Comparison of ENCODE assay signal across 1 cellular context in genomic region chr1:65254320-65255087, GRCh38.
TF ChIP-seq lines count a peak whose summit lies in the region.

No MANE protein-coding gene starts in this region.

TF ChIP-seq in K562, 482 proteins besides CTCF, POLR2A, EP300 and RAD21 (continued from another document and continues in another):
- TF ChIP-seq GMEB1 (CRISPR knock-in tag; IDR thresholded peaks at IDR 0.05) (peak; percentile 59), KHSRP (IDR thresholded peaks at IDR 0.05) (no peak), POLR3G (IDR thresholded peaks at IDR 0.05; ENCODE audit: extremely low read depth, insufficient read length, insufficient replicate concordance) (no peak), KLF10 (CRISPR knock-in tag; IDR thresholded peaks at IDR 0.05) (no peak), ZNF143 (CRISPR knock-in tag; IDR thresholded peaks at IDR 0.05) (no peak), MAZ (CRISPR knock-in tag; conservative IDR thresholded peaks at IDR 0.05 in 1 of 2, IDR thresholded peaks at IDR 0.05 in 1 of 2) (peak; percentile 39 to 59; a peak in 3 of 4 replicates), ELF2 (CRISPR knock-in tag; IDR thresholded peaks at IDR 0.05) (no peak), ZNF830 (CRISPR knock-in tag; IDR thresholded peaks at IDR 0.05) (no peak), NCOA6 (IDR thresholded peaks at IDR 0.05) (no peak), GABPA (tag; conservative IDR thresholded peaks at IDR 0.05; ENCODE audit: low read depth) (peak; percentile 79), RFX1 (IDR thresholded peaks at IDR 0.05) (no peak), SP1 (CRISPR knock-in tag; IDR thresholded peaks at IDR 0.05) (peak; percentile 58), HMGXB4 (CRISPR knock-in tag; IDR thresholded peaks at IDR 0.05) (peak; percentile 61; the same call in 1 of the 2 replicates), POLR2G (IDR thresholded peaks at IDR 0.05; ENCODE audit: low read depth, low read length) (peak; percentile 93), ARNT (IDR thresholded peaks at IDR 0.05) (no peak), PRPF4 (IDR thresholded peaks at IDR 0.05; ENCODE audit: insufficient read depth, low read depth, low read length, poor library complexity, severe bottlenecking) (no peak), XRCC3 (IDR thresholded peaks at IDR 0.05) (no peak), ZNF197 (CRISPR knock-in tag; IDR thresholded peaks at IDR 0.05; ENCODE audit: low read depth) (no peak), PRMT5 (CRISPR knock-in tag; IDR thresholded peaks at IDR 0.05) (no peak), TAF9B (IDR thresholded peaks at IDR 0.05; ENCODE audit: partially characterized antibody) (no peak), SREBF1 (IDR thresholded peaks at IDR 0.05; ENCODE audit: borderline replicate concordance, low read depth, low read length) (no peak), TCF15 (CRISPR knock-in tag; IDR thresholded peaks at IDR 0.05) (no peak), NELFE (IDR thresholded peaks at IDR 0.05; ENCODE audit: insufficient read depth, insufficient read length) (no peak), SRF (CRISPR knock-in tag; IDR thresholded peaks at IDR 0.05) (no peak; a peak in 1 of 4 replicates), FOXK2 (conservative IDR thresholded peaks at IDR 0.05 in 1 of 2, IDR thresholded peaks at IDR 0.05 in 1 of 2; ENCODE audit: low read depth in 2 of 2) (0 out of 4 replicates have a peak, but pooled peaks of 1 of the 2 experiments have one; percentile 17), CREM (IDR thresholded peaks at IDR 0.05; ENCODE audit: low read depth) (peak; percentile 3; the same call in 1 of the 2 replicates), ATF7 (IDR thresholded peaks at IDR 0.05) (peak; percentile 71; the same call in 1 of the 2 replicates), ZNF239 (CRISPR knock-in tag; IDR thresholded peaks at IDR 0.05) (no peak), GTF2E2 (tag; IDR thresholded peaks at IDR 0.05) (no peak), ZNF445 (CRISPR knock-in tag; IDR thresholded peaks at IDR 0.05; ENCODE audit: low read depth) (no peak), ZNF282 (CRISPR knock-in tag; IDR thresholded peaks at IDR 0.05) (0 out of 2 replicates have a peak, but pooled peaks have one; percentile 57), L3MBTL2 (IDR thresholded peaks at IDR 0.05) (no peak; the same call in 1 of the 2 replicates), ZBTB5 (IDR thresholded peaks at IDR 0.05) (no peak), CTCFL (IDR thresholded peaks at IDR 0.05; ENCODE audit: borderline replicate concordance, insufficient read depth, low read depth, low read length, poor library complexity, severe bottlenecking) (peak; percentile 68), POLR2AphosphoS2 (IDR thresholded peaks at IDR 0.05; ENCODE audit: low read length) (no peak), KLF6 (CRISPR knock-in tag; IDR thresholded peaks at IDR 0.05; ENCODE audit: borderline replicate concordance) (0 out of 2 replicates have a peak, but pooled peaks have one; percentile 37)
- TF ChIP-seq, protein P1, sequence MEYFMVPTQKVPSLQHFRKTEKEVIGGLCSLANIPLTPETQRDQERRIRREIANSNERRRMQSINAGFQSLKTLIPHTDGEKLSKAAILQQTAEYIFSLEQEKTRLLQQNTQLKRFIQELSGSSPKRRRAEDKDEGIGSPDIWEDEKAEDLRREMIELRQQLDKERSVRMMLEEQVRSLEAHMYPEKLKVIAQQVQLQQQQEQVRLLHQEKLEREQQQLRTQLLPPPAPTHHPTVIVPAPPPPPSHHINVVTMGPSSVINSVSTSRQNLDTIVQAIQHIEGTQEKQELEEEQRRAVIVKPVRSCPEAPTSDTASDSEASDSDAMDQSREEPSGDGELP (CRISPR knock-in tag; IDR thresholded peaks at IDR 0.05; ENCODE audit: borderline replicate concordance) = peak; percentile 21; the same call in 1 of the 2 replicates
- TF ChIP-seq, protein P2, sequence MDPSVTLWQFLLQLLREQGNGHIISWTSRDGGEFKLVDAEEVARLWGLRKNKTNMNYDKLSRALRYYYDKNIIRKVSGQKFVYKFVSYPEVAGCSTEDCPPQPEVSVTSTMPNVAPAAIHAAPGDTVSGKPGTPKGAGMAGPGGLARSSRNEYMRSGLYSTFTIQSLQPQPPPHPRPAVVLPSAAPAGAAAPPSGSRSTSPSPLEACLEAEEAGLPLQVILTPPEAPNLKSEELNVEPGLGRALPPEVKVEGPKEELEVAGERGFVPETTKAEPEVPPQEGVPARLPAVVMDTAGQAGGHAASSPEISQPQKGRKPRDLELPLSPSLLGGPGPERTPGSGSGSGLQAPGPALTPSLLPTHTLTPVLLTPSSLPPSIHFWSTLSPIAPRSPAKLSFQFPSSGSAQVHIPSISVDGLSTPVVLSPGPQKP (CRISPR knock-in tag; IDR thresholded peaks at IDR 0.05) = no peak
- TF ChIP-seq, protein P3, sequence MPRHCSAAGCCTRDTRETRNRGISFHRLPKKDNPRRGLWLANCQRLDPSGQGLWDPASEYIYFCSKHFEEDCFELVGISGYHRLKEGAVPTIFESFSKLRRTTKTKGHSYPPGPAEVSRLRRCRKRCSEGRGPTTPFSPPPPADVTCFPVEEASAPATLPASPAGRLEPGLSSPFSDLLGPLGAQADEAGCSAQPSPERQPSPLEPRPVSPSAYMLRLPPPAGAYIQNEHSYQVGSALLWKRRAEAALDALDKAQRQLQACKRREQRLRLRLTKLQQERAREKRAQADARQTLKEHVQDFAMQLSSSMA (CRISPR knock-in tag; IDR thresholded peaks at IDR 0.05) = 0 out of 2 replicates have a peak, but pooled peaks have one; percentile 12
- TF ChIP-seq, protein P4, sequence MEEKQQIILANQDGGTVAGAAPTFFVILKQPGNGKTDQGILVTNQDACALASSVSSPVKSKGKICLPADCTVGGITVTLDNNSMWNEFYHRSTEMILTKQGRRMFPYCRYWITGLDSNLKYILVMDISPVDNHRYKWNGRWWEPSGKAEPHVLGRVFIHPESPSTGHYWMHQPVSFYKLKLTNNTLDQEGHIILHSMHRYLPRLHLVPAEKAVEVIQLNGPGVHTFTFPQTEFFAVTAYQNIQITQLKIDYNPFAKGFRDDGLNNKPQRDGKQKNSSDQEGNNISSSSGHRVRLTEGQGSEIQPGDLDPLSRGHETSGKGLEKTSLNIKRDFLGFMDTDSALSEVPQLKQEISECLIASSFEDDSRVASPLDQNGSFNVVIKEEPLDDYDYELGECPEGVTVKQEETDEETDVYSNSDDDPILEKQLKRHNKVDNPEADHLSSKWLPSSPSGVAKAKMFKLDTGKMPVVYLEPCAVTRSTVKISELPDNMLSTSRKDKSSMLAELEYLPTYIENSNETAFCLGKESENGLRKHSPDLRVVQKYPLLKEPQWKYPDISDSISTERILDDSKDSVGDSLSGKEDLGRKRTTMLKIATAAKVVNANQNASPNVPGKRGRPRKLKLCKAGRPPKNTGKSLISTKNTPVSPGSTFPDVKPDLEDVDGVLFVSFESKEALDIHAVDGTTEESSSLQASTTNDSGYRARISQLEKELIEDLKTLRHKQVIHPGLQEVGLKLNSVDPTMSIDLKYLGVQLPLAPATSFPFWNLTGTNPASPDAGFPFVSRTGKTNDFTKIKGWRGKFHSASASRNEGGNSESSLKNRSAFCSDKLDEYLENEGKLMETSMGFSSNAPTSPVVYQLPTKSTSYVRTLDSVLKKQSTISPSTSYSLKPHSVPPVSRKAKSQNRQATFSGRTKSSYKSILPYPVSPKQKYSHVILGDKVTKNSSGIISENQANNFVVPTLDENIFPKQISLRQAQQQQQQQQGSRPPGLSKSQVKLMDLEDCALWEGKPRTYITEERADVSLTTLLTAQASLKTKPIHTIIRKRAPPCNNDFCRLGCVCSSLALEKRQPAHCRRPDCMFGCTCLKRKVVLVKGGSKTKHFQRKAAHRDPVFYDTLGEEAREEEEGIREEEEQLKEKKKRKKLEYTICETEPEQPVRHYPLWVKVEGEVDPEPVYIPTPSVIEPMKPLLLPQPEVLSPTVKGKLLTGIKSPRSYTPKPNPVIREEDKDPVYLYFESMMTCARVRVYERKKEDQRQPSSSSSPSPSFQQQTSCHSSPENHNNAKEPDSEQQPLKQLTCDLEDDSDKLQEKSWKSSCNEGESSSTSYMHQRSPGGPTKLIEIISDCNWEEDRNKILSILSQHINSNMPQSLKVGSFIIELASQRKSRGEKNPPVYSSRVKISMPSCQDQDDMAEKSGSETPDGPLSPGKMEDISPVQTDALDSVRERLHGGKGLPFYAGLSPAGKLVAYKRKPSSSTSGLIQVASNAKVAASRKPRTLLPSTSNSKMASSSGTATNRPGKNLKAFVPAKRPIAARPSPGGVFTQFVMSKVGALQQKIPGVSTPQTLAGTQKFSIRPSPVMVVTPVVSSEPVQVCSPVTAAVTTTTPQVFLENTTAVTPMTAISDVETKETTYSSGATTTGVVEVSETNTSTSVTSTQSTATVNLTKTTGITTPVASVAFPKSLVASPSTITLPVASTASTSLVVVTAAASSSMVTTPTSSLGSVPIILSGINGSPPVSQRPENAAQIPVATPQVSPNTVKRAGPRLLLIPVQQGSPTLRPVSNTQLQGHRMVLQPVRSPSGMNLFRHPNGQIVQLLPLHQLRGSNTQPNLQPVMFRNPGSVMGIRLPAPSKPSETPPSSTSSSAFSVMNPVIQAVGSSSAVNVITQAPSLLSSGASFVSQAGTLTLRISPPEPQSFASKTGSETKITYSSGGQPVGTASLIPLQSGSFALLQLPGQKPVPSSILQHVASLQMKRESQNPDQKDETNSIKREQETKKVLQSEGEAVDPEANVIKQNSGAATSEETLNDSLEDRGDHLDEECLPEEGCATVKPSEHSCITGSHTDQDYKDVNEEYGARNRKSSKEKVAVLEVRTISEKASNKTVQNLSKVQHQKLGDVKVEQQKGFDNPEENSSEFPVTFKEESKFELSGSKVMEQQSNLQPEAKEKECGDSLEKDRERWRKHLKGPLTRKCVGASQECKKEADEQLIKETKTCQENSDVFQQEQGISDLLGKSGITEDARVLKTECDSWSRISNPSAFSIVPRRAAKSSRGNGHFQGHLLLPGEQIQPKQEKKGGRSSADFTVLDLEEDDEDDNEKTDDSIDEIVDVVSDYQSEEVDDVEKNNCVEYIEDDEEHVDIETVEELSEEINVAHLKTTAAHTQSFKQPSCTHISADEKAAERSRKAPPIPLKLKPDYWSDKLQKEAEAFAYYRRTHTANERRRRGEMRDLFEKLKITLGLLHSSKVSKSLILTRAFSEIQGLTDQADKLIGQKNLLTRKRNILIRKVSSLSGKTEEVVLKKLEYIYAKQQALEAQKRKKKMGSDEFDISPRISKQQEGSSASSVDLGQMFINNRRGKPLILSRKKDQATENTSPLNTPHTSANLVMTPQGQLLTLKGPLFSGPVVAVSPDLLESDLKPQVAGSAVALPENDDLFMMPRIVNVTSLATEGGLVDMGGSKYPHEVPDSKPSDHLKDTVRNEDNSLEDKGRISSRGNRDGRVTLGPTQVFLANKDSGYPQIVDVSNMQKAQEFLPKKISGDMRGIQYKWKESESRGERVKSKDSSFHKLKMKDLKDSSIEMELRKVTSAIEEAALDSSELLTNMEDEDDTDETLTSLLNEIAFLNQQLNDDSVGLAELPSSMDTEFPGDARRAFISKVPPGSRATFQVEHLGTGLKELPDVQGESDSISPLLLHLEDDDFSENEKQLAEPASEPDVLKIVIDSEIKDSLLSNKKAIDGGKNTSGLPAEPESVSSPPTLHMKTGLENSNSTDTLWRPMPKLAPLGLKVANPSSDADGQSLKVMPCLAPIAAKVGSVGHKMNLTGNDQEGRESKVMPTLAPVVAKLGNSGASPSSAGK (IDR thresholded peaks at IDR 0.05) = no peak; the same call in 1 of the 2 replicates
